In the genomic region with DNA sequence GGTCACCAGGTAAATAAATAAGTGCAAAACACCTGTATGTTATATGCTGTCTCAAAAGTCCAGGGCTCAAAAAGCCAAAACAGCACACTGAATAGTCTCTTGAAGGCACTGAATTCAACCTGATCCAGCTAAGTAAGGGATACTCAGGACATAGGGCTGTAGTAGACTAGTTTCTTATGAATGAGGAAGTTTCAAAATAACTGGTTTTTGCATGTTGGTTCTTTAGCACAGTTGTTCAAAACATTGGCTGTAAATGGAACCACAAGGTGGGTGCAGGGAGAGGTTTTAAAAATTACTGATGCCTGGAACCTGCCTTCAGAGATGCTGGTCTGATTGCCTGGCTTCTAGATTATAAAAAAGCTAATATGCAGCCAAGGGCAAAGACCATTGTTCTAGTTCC, we compare ENCODE assay signal across 18 cellular contexts. TPM values are rescaled to one million over a fixed set of nuclear protein-coding genes. Genes with fewer than 3 reads are reported as not detected.
DNase-seq lines count a peak whose midpoint lies in the region; ATAC-seq and TF ChIP-seq lines count a peak whose summit lies in the region.
"Had no signal": no experiment of that assay in that cellular context is flagged by ENCODE, and none has a peak within 500 bp of the region (broad histone marks: within the 10 kb centered on the region; RNA-seq: fewer than 3 reads in every experiment).

No MANE protein-coding gene starts in this region.

- in situ Hi-C loops in mammary epithelial cell (cut with MboI; ENCODE audit: low sequenced_read_pairs in 2 of 2), result no loop called here

- DNase-seq in GM10248 (ENCODE audit: extremely low spot score) (peak; percentile 28), OCI-M1 (lab: John Stamatoyannopoulos, UW) (peak; percentile 8), cerebellar nuclear complex (lab: John Stamatoyannopoulos, UW) (no peak), mammary epithelial cell (no peak)
- no peak for DNase-seq in activated CD4-positive, alpha-beta T cell treated with anti-CD3 and anti-CD28 coated beads for 48 hours
- DNase-seq: activated CD4-positive, alpha-beta memory T cell treated with anti-CD3 and anti-CD28 coated beads for 36 hours; activated naive CD8-positive, alpha-beta T cell treated with anti-CD3 and anti-CD28 coated beads, Interleukin-2, amount 10 ng/mL, durations not matched to agents 7 days and 5 days; activated T-cell treated with anti-CD3 and anti-CD28 coated beads, Interleukin-2, amount 50 U/mL, for 48 hours; CD8-positive, alpha-beta memory T cell; DMS79; NCI-H1105 treated with DMSO at 0.1 percent for 48 hours; NCI-H2171; ovary; stimulated activated CD4-positive, alpha-beta T cell treated with anti-CD3 and anti-CD28 coated beads, Interleukin-4, amount 100 ng/mL, for 1 hour had no signal

- TF ChIP-seq CTCF in GM10248 (IDR thresholded peaks at IDR 0.05; ENCODE audit: control extremely low read depth, extremely low read depth, low read depth, missing control alignments) (no peak), mammary epithelial cell (conservative IDR thresholded peaks at IDR 0.05 in 1 of 2, IDR thresholded peaks at IDR 0.05 in 1 of 2; ENCODE audit: extremely low read depth in 1 of 2, insufficient read depth in 1 of 2, low read depth in 1 of 2, low read length in 2 of 2) (no peak)

- no peaks in the 10 kb centered on the region for H3K36me3 ChIP-seq in mammary epithelial cell (ENCODE audit: insufficient read depth, low read length)
- H3K36me3 ChIP-seq: breast epithelium, ovary had no signal

- H3K4me1 ChIP-seq in mammary epithelial cell (ENCODE audit: insufficient read depth, low read length), result no peaks in the 10 kb centered on the region
- H3K4me1 ChIP-seq: breast epithelium had no signal

- H3K9ac ChIP-seq in mammary epithelial cell (ENCODE audit: insufficient read depth, low read length), result no peak overlapping the region

- no peak overlapping the region for H3K4me3 ChIP-seq in mammary epithelial cell (replicated peaks in 1 of 3; ENCODE audit: insufficient read depth in 1 of 3, low read depth in 2 of 3, low read length in 3 of 3)
- H3K4me3 ChIP-seq: breast epithelium, ovary had no signal

- H4K20me1 ChIP-seq in mammary epithelial cell (ENCODE audit: insufficient read depth, low read length), result no peaks in the 10 kb centered on the region

- CTCF ChIA-PET in GM10248 (lab: Yijun Ruan, JAX), result interaction anchor here (1.0 to 4.0 kb wide), 3 partner anchors 14 to 94 kb away, joined by 3 to 13 read pairs (median 3); no protein-coding TSS in a partner anchor
- CTCF ChIA-PET in mammary epithelial cell (lab: Charles Lee; ENCODE audit: low non-redundant PET), result no interaction called here

- H3K9me3 ChIP-seq in mammary epithelial cell (replicated peaks; ENCODE audit: insufficient read depth, low read length), result no peaks in the 10 kb centered on the region
- H3K9me3 ChIP-seq: breast epithelium, ovary had no signal

- H3K79me2 ChIP-seq in mammary epithelial cell (ENCODE audit: insufficient read depth, low read length), result no peaks in the 10 kb centered on the region

- BruUV-seq in mammary epithelial cell (replicated peaks; lab: Mats Ljungman, UMichigan), result no TSS peak

- H3K4me2 ChIP-seq in mammary epithelial cell (ENCODE audit: insufficient read depth, low read depth, low read length), result no peak overlapping the region

- intact Hi-C loops in mammary epithelial cell (cut with micrococcal nuclease), result no loop called here

- no peak overlapping the region for H3K27ac ChIP-seq in mammary epithelial cell (ENCODE audit: insufficient read depth, low read depth, low read length)
- H3K27ac ChIP-seq: breast epithelium, ovary had no signal

- H2AFZ ChIP-seq in mammary epithelial cell (ENCODE audit: low read depth, low read length), result no peak overlapping the region

- POLR2A ChIA-PET in GM10248 (lab: Yijun Ruan, JAX), result no interaction called here

- H3K27me3 ChIP-seq in mammary epithelial cell (ENCODE audit: insufficient read depth, low read length), result no peaks in the 10 kb centered on the region
- H3K27me3 ChIP-seq: breast epithelium, ovary had no signal

- ATAC-seq in GM18861 (IDR thresholded peaks at IDR 0.05; ENCODE audit: unreplicated experiment) (peak; percentile 52), HG02870 (IDR thresholded peaks at IDR 0.05; ENCODE audit: unreplicated experiment) (peak; percentile 68), HG02973 (IDR thresholded peaks at IDR 0.05; ENCODE audit: unreplicated experiment) (no peak)

- dilution Hi-C loops in mammary epithelial cell (cut with HindIII; ENCODE audit: low sequenced_read_pairs), result no loop called here

RNA-seq across cellular contexts. Expression of a gene that starts 34.1 kb away (rescaled TPM):
- 100 to 1,000 TPM in 1 of 2 donors, 10 to 100 TPM in 1; 64.0 to 115 TPM for total RNA-seq in mammary epithelial cell
- 129 TPM for polyA plus RNA-seq in mammary epithelial cell
- polyA minus RNA-seq in mammary epithelial cell, result 85.5 TPM

Comparison
In these comparisons a context has a peak if more than half of its experiments do, and no peak if none do; other contexts are left out.
1. DNase-seq: peak in GM10248 (single experiment) and OCI-M1 (single experiment); none in cerebellar nuclear complex (0 of 2), mammary epithelial cell (single experiment) and activated CD4-positive, alpha-beta T cell treated with anti-CD3 and anti-CD28 coated beads for 48 hours (single experiment).